In genomic region chr2:39780825-39781600, GRCh38 we compare ENCODE assay signal across 10 cellular contexts. TPM values are rescaled to one million over a fixed set of nuclear protein-coding genes. Genes with fewer than 3 reads are reported as not detected.
DNase-seq lines count a peak whose midpoint lies in the region; ATAC-seq and TF ChIP-seq lines count a peak whose summit lies in the region.
"Had no signal": no experiment of that assay in that cellular context is flagged by ENCODE, and none has a peak within 500 bp of the region (broad histone marks: within the 10 kb centered on the region; RNA-seq: fewer than 3 reads in every experiment).

No MANE protein-coding gene starts in this region.

- TF ChIP-seq POLR2A in vagina (IDR thresholded peaks at IDR 0.05): no peak

- H3K9me3 ChIP-seq in left ventricle myocardium inferior (replicated peaks) (no peaks in the 10 kb centered on the region), vagina (no peaks in the 10 kb centered on the region)

- no peaks in the 10 kb centered on the region for H3K36me3 ChIP-seq in left ventricle myocardium inferior
- no peaks in the 10 kb centered on the region for H3K36me3 ChIP-seq in vagina

- POLR2A ChIA-PET in activated CD4-positive, alpha-beta memory T cell treated with anti-CD3 and anti-CD28 coated beads, Interleukin-2, amount 10 ng/mL, durations not matched to agents 7 days and 5 days (lab: Charles Lee): no interaction called here

- peak overlapping the region; percentile 16 for H3K27ac Mint-ChIP-seq in activated CD4-positive, alpha-beta memory T cell treated with anti-CD3 and anti-CD28 coated beads, Interleukin-2, amount 10 ng/mL, durations not matched to agents 7 days and 5 days
- peak overlapping the region; percentile 6 for H3K27ac Mint-ChIP-seq in mesothelial cell of epicardium

- TF ChIP-seq CTCF in left ventricle myocardium inferior (IDR thresholded peaks at IDR 0.05; ENCODE audit: borderline replicate concordance): no peak
- no peak for TF ChIP-seq CTCF in mesothelial cell of epicardium (IDR thresholded peaks at IDR 0.05; ENCODE audit: unreplicated experiment)
- TF ChIP-seq CTCF in vagina (IDR thresholded peaks at IDR 0.05): no peak

- H3K27me3 ChIP-seq in left ventricle myocardium inferior (ENCODE audit: low read depth): no peaks in the 10 kb centered on the region
- H3K27me3 ChIP-seq in vagina: no peaks in the 10 kb centered on the region

- H3K4me3 Mint-ChIP-seq in activated CD4-positive, alpha-beta memory T cell treated with anti-CD3 and anti-CD28 coated beads, Interleukin-2, amount 10 ng/mL, durations not matched to agents 7 days and 5 days: peak overlapping the region; percentile 25
- no peak overlapping the region for H3K4me3 Mint-ChIP-seq in mesothelial cell of epicardium

- peaks cover 18% of the 10 kb centered on the region for H3K36me3 Mint-ChIP-seq in activated CD4-positive, alpha-beta memory T cell treated with anti-CD3 and anti-CD28 coated beads, Interleukin-2, amount 10 ng/mL, durations not matched to agents 7 days and 5 days (ENCODE audit: low read depth)
- H3K36me3 Mint-ChIP-seq in mesothelial cell of epicardium: peaks cover 2% of the 10 kb centered on the region

- H3K4me1 ChIP-seq in left ventricle myocardium inferior (peaks cover 31% of the 10 kb centered on the region), vagina (peaks cover 19% of the 10 kb centered on the region)

- peak overlapping the region; percentile 2 for H3K4me3 ChIP-seq in left ventricle myocardium inferior
- H3K4me3 ChIP-seq in vagina: peak overlapping the region; percentile 13 to 19

- intact Hi-C loops in left ventricle myocardium inferior (cut with micrococcal nuclease) (no loop called here), cardiac septum (cut with DNase I) (no loop called here), vagina (cut with DNase I) (no loop called here)

- no peaks in the 10 kb centered on the region for H3K9me3 Mint-ChIP-seq in activated CD4-positive, alpha-beta memory T cell treated with anti-CD3 and anti-CD28 coated beads, Interleukin-2, amount 10 ng/mL, durations not matched to agents 7 days and 5 days
- H3K9me3 Mint-ChIP-seq in mesothelial cell of epicardium: peaks cover 2% of the 10 kb centered on the region

- H3K27ac ChIP-seq in left ventricle myocardium inferior (replicated peaks) (no peak overlapping the region), vagina (no peak overlapping the region)
- H3K27ac ChIP-seq: KMS-11 had no signal

- no peak for DNase-seq in left ventricle myocardium inferior
- DNase-seq in cardiac septum (ENCODE audit: low spot score): no peak
- no peak for DNase-seq in activated CD4-positive, alpha-beta memory T cell treated with anti-CD3 and anti-CD28 coated beads, Interleukin-2, amount 10 ng/mL, durations not matched to agents 7 days and 5 days
- DNase-seq in mesothelial cell of epicardium (ENCODE audit: low spot score in 2 of 2, unreplicated experiment in 2 of 2): no peak
- DNase-seq in vagina (ENCODE audit: extremely low spot score in 2 of 2): no peak
- DNase-seq in DMS153 treated with DMSO at 0.1 percent for 48 hours (lab: John Stamatoyannopoulos, UW; ENCODE audit: unreplicated experiment): no peak
- DNase-seq: central memory CD4-positive, alpha-beta T cell had no signal

- ATAC-seq in GM21717 (IDR thresholded peaks at IDR 0.05; ENCODE audit: unreplicated experiment) (no peak), esophagus mucosa (no peak)

- CTCF ChIA-PET in activated CD4-positive, alpha-beta memory T cell treated with anti-CD3 and anti-CD28 coated beads, Interleukin-2, amount 10 ng/mL, durations not matched to agents 7 days and 5 days (lab: Charles Lee): no interaction called here

- no peaks in the 10 kb centered on the region for H3K27me3 Mint-ChIP-seq in activated CD4-positive, alpha-beta memory T cell treated with anti-CD3 and anti-CD28 coated beads, Interleukin-2, amount 10 ng/mL, durations not matched to agents 7 days and 5 days
- no peaks in the 10 kb centered on the region for H3K27me3 Mint-ChIP-seq in mesothelial cell of epicardium (ENCODE audit: low read depth)

- H3K4me1 Mint-ChIP-seq in activated CD4-positive, alpha-beta memory T cell treated with anti-CD3 and anti-CD28 coated beads, Interleukin-2, amount 10 ng/mL, durations not matched to agents 7 days and 5 days: peaks cover 51% of the 10 kb centered on the region
- H3K4me1 Mint-ChIP-seq in mesothelial cell of epicardium: peaks cover 26% of the 10 kb centered on the region

RNA-seq across cellular contexts. Expression of gene THUMPD2, which starts 2.0 kb away (rescaled TPM):
- total RNA-seq in left ventricle myocardium inferior (5.9 TPM), cardiac septum (5.7 TPM), mesothelial cell of epicardium (13.8 to 17.7 TPM (median 17.3 TPM) in 3 replicates), vagina (10.3 TPM), esophagus mucosa (7.4 TPM)
- total RNA-seq in activated CD4-positive, alpha-beta memory T cell treated with anti-CD3 and anti-CD28 coated beads, Interleukin-2, amount 10 ng/mL, durations not matched to agents 7 days and 5 days: 10 to 100 TPM; 12.9 to 13.3 TPM
